24 cellular contexts compared by ENCODE assay signal in the genomic region with DNA sequence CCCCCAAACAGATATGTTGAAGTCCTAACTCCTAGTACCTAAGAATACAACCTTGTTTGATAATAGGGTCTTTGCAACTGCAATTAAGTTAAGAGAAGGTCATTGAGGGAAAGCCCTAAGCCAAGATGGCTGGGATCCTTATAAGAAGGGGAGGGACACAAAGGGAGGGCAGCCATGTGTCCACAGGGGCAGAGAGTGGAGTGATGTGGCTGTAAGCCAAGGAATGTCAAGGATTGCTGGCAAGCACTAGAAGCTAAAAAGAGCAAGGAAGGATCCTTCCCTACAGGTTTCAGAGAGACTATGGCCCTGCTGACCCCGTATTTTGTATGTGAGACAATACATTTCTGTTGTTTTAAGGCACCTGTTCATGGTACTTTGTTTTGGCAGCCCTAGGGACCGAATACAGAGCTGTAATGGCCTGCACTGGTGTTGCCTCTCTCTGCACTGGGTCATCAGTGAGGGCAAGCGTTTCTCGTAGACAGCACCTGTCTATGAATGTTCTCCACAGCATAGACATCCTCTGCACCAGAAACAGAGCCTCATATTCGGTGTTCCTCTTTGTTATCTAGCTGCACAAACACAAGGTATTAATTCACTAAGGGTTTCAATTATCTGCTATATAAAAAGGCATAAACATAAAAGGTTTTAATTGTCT.
"Had no signal": no experiment of that assay in that cellular context is flagged by ENCODE, and none has a peak within 500 bp of the region (broad histone marks: within the 10 kb centered on the region; RNA-seq: fewer than 3 reads in every experiment).

No MANE protein-coding gene starts in this region.

- ATAC-seq: activated CD8-positive, alpha-beta memory T cell treated with anti-CD3 and anti-CD28 coated beads, Interleukin-2, amount 10 ng/mL, durations not matched to agents 7 days and 5 days; activated CD8-positive, alpha-beta T cell treated with anti-CD3 and anti-CD28 coated beads, Interleukin-2, amount 10 ng/mL, durations not matched to agents 7 days and 5 days; activated naive CD4-positive, alpha-beta T cell treated with anti-CD3 and anti-CD28 coated beads, Interleukin-2, amount 50 U/mL, for 72 hours; activated T-cell treated with anti-CD3 and anti-CD28 coated beads, Interleukin-2, amount 50 U/mL, for 72 hours; foreskin keratinocyte; sciatic nerve; stimulated activated naive CD8-positive, alpha-beta T cell treated with anti-CD3 and anti-CD28 coated beads, Interleukin-15, Interleukin-2, amounts not matched to agents 100 U/mL and 50 U/mL, for 24 hours had no signal

- H3K4me3 ChIP-seq: body of pancreas, cardiac muscle cell, esophagus muscularis mucosa, heart left ventricle, ovary, skin epidermis had no signal

- H3K27me3 ChIP-seq: body of pancreas, cardiac muscle cell, esophagus muscularis mucosa, foreskin keratinocyte, heart left ventricle, ovary had no signal

- H3K36me3 Mint-ChIP-seq: activated CD8-positive, alpha-beta memory T cell treated with anti-CD3 and anti-CD28 coated beads, Interleukin-2, amount 10 ng/mL, durations not matched to agents 7 days and 5 days; activated naive CD4-positive, alpha-beta T cell treated with anti-CD3 and anti-CD28 coated beads, Interleukin-2, amount 50 U/mL, for 72 hours; immature natural killer cell had no signal

- H3K27ac ChIP-seq: cardiac muscle cell, esophagus muscularis mucosa, foreskin keratinocyte, heart left ventricle, ovary, skin epidermis had no signal

- FAIRE-seq: kidney had no signal

- H3K27ac Mint-ChIP-seq: activated B cell treated with CpG ODN at 0.5 μM for 24 hours; activated CD8-positive, alpha-beta memory T cell treated with anti-CD3 and anti-CD28 coated beads, Interleukin-2, amount 10 ng/mL, durations not matched to agents 7 days and 5 days; activated CD8-positive, alpha-beta T cell treated with anti-CD3 and anti-CD28 coated beads, Interleukin-2, amount 10 ng/mL, durations not matched to agents 7 days and 5 days; activated naive CD4-positive, alpha-beta T cell treated with anti-CD3 and anti-CD28 coated beads, Interleukin-2, amount 50 U/mL, for 72 hours; activated T-cell treated with anti-CD3 and anti-CD28 coated beads, Interleukin-2, amount 50 U/mL, for 72 hours; dendritic cell treated with granulocyte-macrophage colony-stimulating factor and Interleukin-4, amounts not matched to agents 40 ng/mL and 50 ng/mL, for 4 days; immature natural killer cell; progenitor cell of endocrine pancreas had no signal

- DNase-seq: activated B cell treated with CpG ODN at 0.5 μM for 24 hours; activated CD4-positive, alpha-beta T cell treated with anti-CD3 and anti-CD28 coated beads, Interleukin-2, amount 50 U/mL, for 1 hour; activated CD8-positive, alpha-beta memory T cell treated with anti-CD3 and anti-CD28 coated beads, Interleukin-2, amount 10 ng/mL, durations not matched to agents 7 days and 5 days; activated CD8-positive, alpha-beta T cell treated with anti-CD3 and anti-CD28 coated beads, Interleukin-2, amount 10 ng/mL, durations not matched to agents 7 days and 5 days; activated naive CD4-positive, alpha-beta T cell; activated T-cell treated with anti-CD3 and anti-CD28 coated beads, Interleukin-2, amount 50 U/mL, for 72 hours; effector CD4-positive, alpha-beta T cell; immature natural killer cell; ovary; stimulated activated CD4-positive, alpha-beta T cell treated with anti-CD3 and anti-CD28 coated beads, Interleukin-12 subunit alpha, Interleukin-12 subunit beta, amount 100 ng/mL, for 4 hours; stimulated activated CD4-positive, alpha-beta T cell treated with anti-CD3 and anti-CD28 coated beads, Interleukin-4, amount 100 ng/mL, for 1 hour; stimulated activated naive CD8-positive, alpha-beta T cell treated with anti-CD3 and anti-CD28 coated beads, Interleukin-15, Interleukin-2, amounts not matched to agents 100 U/mL and 50 U/mL, for 24 hours; T-helper 2 cell had no signal

- H3K27me3 Mint-ChIP-seq: activated B cell treated with CpG ODN at 0.5 μM for 24 hours; activated CD8-positive, alpha-beta memory T cell treated with anti-CD3 and anti-CD28 coated beads, Interleukin-2, amount 10 ng/mL, durations not matched to agents 7 days and 5 days; dendritic cell treated with granulocyte-macrophage colony-stimulating factor and Interleukin-4, amounts not matched to agents 40 ng/mL and 50 ng/mL, for 4 days; progenitor cell of endocrine pancreas had no signal

- H3K36me3 ChIP-seq: cardiac muscle cell, esophagus muscularis mucosa, heart left ventricle, ovary had no signal

- H3K9me3 ChIP-seq: body of pancreas, esophagus muscularis mucosa, heart left ventricle, ovary had no signal

- H3K4me3 Mint-ChIP-seq: activated B cell treated with CpG ODN at 0.5 μM for 24 hours; activated CD8-positive, alpha-beta memory T cell treated with anti-CD3 and anti-CD28 coated beads, Interleukin-2, amount 10 ng/mL, durations not matched to agents 7 days and 5 days; activated CD8-positive, alpha-beta T cell treated with anti-CD3 and anti-CD28 coated beads, Interleukin-2, amount 10 ng/mL, durations not matched to agents 7 days and 5 days; activated T-cell treated with anti-CD3 and anti-CD28 coated beads, Interleukin-2, amount 50 U/mL, for 72 hours; dendritic cell treated with granulocyte-macrophage colony-stimulating factor and Interleukin-4, amounts not matched to agents 40 ng/mL and 50 ng/mL, for 4 days; immature natural killer cell had no signal

- H3K4me1 ChIP-seq: body of pancreas, foreskin keratinocyte had no signal

- H3K4me1 Mint-ChIP-seq: activated B cell treated with CpG ODN at 0.5 μM for 24 hours; activated CD8-positive, alpha-beta memory T cell treated with anti-CD3 and anti-CD28 coated beads, Interleukin-2, amount 10 ng/mL, durations not matched to agents 7 days and 5 days; immature natural killer cell had no signal

- H3K9me3 Mint-ChIP-seq: activated B cell treated with CpG ODN at 0.5 μM for 24 hours; dendritic cell treated with granulocyte-macrophage colony-stimulating factor and Interleukin-4, amounts not matched to agents 40 ng/mL and 50 ng/mL, for 4 days had no signal
